Comparison of ENCODE assay signal across 16 cellular contexts in the genomic region with DNA sequence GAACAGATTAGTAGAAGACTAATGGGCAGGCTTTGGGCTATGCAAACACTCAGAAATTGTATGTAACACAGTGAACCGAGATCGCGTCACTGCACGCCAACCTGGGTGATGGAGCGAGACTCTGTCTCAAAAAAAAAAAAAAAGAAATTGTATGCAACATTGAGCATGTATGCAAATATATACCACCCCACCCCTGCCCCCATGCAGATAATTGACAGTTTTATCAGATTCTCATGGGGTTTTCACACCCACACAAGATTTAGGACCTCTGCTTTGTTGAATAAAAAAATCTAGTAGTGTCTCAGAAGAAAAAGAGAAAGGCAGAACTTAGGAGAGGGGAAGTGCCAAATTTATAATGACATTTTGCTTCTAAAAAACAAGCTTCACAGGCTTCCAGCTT.
DNase-seq lines count a peak whose midpoint lies in the region; ATAC-seq and TF ChIP-seq lines count a peak whose summit lies in the region.
"Had no signal": no experiment of that assay in that cellular context is flagged by ENCODE, and none has a peak within 500 bp of the region (broad histone marks: within the 10 kb centered on the region; RNA-seq: fewer than 3 reads in every experiment).

No MANE protein-coding gene starts in this region.

- DNase-seq in KBM-7 (no peak), ascending aorta (ENCODE audit: low spot score in 2 of 2) (no peak), CD1c-positive myeloid dendritic cell (ENCODE audit: extremely low spot score) (no peak)
- DNase-seq in stimulated activated CD4-positive, alpha-beta T cell treated with anti-CD3 and anti-CD28 coated beads, Interleukin-2, amount 100 ng/mL, for 24 hours: no peak
- DNase-seq: activated CD8-positive, alpha-beta memory T cell treated with anti-CD3 and anti-CD28 coated beads, Interleukin-2, amount 10 ng/mL, durations not matched to agents 7 days and 5 days; activated naive CD4-positive, alpha-beta T cell; DMS 273 treated with DMSO at 0.1 percent for 48 hours; MG63; SK-N-SH; stimulated activated CD4-positive, alpha-beta T cell treated with anti-CD3 and anti-CD28 coated beads, Interleukin-15, amount 100 ng/mL, for 24 hours; WERI-Rb-1 had no signal

- no peaks in the 10 kb centered on the region for H3K36me3 ChIP-seq in ascending aorta
- H3K36me3 ChIP-seq: MG63, WERI-Rb-1 had no signal

- H3K4me1 ChIP-seq in ascending aorta: no peaks in the 10 kb centered on the region

- H3K4me3 ChIP-seq in ascending aorta: no peak overlapping the region
- H3K4me3 ChIP-seq: MG63 had no signal

- no peak for TF ChIP-seq CTCF in ascending aorta (IDR thresholded peaks at IDR 0.05)

- in situ Hi-C loops in KBM-7 (cut with MboI; ENCODE audit: low pct_unique_long_range_greater_than_20kb, low sequenced_read_pairs): no loop called here

- peak; percentile 73 for ATAC-seq in GM18498 (IDR thresholded peaks at IDR 0.05; ENCODE audit: unreplicated experiment)
- ATAC-seq in GM19397 (IDR thresholded peaks at IDR 0.05; ENCODE audit: unreplicated experiment): peak; percentile 92
- ATAC-seq in HG02884 (IDR thresholded peaks at IDR 0.05; ENCODE audit: unreplicated experiment): peak; percentile 74
- peak; percentile 84 for ATAC-seq in HG03575 (IDR thresholded peaks at IDR 0.05; ENCODE audit: extremely low read depth, insufficient number of reproducible peaks, low FRiP score, unreplicated experiment)
- ATAC-seq: activated CD8-positive, alpha-beta memory T cell treated with anti-CD3 and anti-CD28 coated beads, Interleukin-2, amount 10 ng/mL, durations not matched to agents 7 days and 5 days; left lobe of liver had no signal

- H3K27me3 ChIP-seq in ascending aorta: no peaks in the 10 kb centered on the region
- H3K27me3 ChIP-seq: MG63 had no signal

- no peak overlapping the region for H3K27ac ChIP-seq in ascending aorta
- H3K27ac ChIP-seq: WERI-Rb-1 had no signal

- H3K9me3 ChIP-seq in ascending aorta: no peaks in the 10 kb centered on the region
- H3K9me3 ChIP-seq: MG63, SK-N-SH had no signal

- intact Hi-C loops in ascending aorta (cut with DNase I): no loop called here
